1 cellular context compared by ENCODE assay signal in the genomic region with DNA sequence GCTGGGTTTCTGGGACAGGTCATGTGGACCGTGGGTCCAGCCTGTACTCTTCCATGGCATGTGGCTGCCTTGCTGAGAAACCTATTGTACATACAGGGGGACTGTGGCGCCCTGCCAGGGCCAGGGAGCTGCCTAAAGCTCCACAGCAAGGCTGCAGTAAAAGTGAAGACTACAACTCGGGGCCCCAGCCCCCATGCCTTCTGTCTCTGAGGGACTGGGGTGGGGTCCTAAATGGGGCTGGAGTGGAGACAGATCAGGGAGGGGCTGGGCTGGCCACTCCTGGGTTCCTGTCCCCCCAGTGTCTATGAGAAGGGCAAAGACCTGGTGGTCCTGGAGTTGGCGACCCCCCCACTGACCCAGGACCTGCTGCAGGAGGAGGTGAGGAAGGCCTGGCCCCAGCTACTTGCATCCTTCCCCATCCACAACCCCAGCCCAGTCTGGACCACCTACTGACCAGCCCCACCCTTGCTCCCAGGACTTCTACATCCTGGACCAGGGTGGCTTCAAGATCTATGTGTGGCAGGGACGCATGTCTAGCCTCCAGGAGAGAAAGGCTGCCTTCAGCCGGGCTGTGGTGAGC.
TF ChIP-seq lines count a peak whose summit lies in the region.

No MANE protein-coding gene starts in this region.

TF ChIP-seq in WTC11, 78 proteins besides CTCF, POLR2A, EP300 and RAD21 (continued from another document):
- TF ChIP-seq ERG (CRISPR knock-in tag; IDR thresholded peaks at IDR 0.05) (no peak), ZNF512 (CRISPR knock-in tag; IDR thresholded peaks at IDR 0.05; ENCODE audit: borderline replicate concordance) (no peak), ARID4B (CRISPR knock-in tag; IDR thresholded peaks at IDR 0.05; ENCODE audit: borderline replicate concordance) (no peak), ESRRA (CRISPR knock-in tag; IDR thresholded peaks at IDR 0.05; ENCODE audit: borderline replicate concordance) (no peak), JUN (CRISPR knock-in tag; IDR thresholded peaks at IDR 0.05) (no peak), CREB1 (CRISPR knock-in tag; IDR thresholded peaks at IDR 0.05) (no peak), ZNF423 (CRISPR knock-in tag; IDR thresholded peaks at IDR 0.05) (no peak), ZNF219 (CRISPR knock-in tag; IDR thresholded peaks at IDR 0.05; ENCODE audit: borderline replicate concordance) (no peak), CDX4 (CRISPR knock-in tag; IDR thresholded peaks at IDR 0.05; ENCODE audit: borderline replicate concordance) (no peak), FOXK1 (CRISPR knock-in tag; IDR thresholded peaks at IDR 0.05) (no peak), ZNF121 (CRISPR knock-in tag; IDR thresholded peaks at IDR 0.05) (no peak), CREM (CRISPR knock-in tag; IDR thresholded peaks at IDR 0.05) (no peak)
- TF ChIP-seq, protein P1, sequence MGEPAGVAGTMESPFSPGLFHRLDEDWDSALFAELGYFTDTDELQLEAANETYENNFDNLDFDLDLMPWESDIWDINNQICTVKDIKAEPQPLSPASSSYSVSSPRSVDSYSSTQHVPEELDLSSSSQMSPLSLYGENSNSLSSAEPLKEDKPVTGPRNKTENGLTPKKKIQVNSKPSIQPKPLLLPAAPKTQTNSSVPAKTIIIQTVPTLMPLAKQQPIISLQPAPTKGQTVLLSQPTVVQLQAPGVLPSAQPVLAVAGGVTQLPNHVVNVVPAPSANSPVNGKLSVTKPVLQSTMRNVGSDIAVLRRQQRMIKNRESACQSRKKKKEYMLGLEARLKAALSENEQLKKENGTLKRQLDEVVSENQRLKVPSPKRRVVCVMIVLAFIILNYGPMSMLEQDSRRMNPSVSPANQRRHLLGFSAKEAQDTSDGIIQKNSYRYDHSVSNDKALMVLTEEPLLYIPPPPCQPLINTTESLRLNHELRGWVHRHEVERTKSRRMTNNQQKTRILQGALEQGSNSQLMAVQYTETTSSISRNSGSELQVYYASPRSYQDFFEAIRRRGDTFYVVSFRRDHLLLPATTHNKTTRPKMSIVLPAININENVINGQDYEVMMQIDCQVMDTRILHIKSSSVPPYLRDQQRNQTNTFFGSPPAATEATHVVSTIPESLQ (CRISPR knock-in tag; IDR thresholded peaks at IDR 0.05): no peak
- TF ChIP-seq, protein P2, sequence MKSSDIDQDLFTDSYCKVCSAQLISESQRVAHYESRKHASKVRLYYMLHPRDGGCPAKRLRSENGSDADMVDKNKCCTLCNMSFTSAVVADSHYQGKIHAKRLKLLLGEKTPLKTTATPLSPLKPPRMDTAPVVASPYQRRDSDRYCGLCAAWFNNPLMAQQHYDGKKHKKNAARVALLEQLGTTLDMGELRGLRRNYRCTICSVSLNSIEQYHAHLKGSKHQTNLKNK (CRISPR knock-in tag; IDR thresholded peaks at IDR 0.05): no peak
